ENCODE assay signal across 8 cellular contexts in the genomic region with DNA sequence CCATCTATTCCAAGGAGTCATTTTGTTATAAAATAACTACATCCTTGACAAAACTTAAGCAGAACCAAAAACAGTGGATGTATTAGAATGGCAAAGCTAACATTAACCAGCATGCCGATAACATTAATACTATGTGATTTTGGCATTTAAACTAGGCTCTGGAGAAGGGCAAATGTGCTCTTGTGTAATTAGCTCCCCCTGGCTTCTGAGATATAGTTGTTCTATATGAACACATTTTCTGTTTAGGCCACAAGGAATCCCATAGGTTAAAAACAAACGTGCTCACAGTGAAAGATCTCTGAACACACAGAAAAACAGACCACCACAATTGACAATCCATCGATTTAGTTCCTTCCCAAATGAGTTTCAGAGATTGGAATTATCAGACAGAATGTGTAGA. TPM values are rescaled to one million over a fixed set of nuclear protein-coding genes. Genes with fewer than 3 reads are reported as not detected.
DNase-seq lines count a peak whose midpoint lies in the region; ATAC-seq and TF ChIP-seq lines count a peak whose summit lies in the region.

No MANE protein-coding gene starts in this region.

- no peaks in the 10 kb centered on the region for H3K36me3 ChIP-seq in hepatocyte (replicated peaks; ENCODE audit: insufficient read depth, low read depth)

- no peak overlapping the region for H3K4me3 Mint-ChIP-seq in activated naive CD8-positive, alpha-beta T cell treated with anti-CD3 and anti-CD28 coated beads for 36 hours

- H3K9me3 Mint-ChIP-seq in activated naive CD8-positive, alpha-beta T cell treated with anti-CD3 and anti-CD28 coated beads for 36 hours, result no peaks in the 10 kb centered on the region

- no peak overlapping the region for H3K4me3 ChIP-seq in hepatocyte

- no peak for ATAC-seq in HG02938 (IDR thresholded peaks at IDR 0.05; ENCODE audit: unreplicated experiment)
- no peak for ATAC-seq in GM21515 (IDR thresholded peaks at IDR 0.05; ENCODE audit: unreplicated experiment)

- no peaks in the 10 kb centered on the region for H3K9me3 ChIP-seq in hepatocyte (ENCODE audit: low read depth)

- H3K27ac ChIP-seq in C4-2B, result no peak overlapping the region
- H3K27ac ChIP-seq in hepatocyte, result no peak overlapping the region

- no peak overlapping the region for H3K27ac Mint-ChIP-seq in activated naive CD8-positive, alpha-beta T cell treated with anti-CD3 and anti-CD28 coated beads for 36 hours

- H3K79me2 ChIP-seq in hepatocyte, result peaks cover 45% of the 10 kb centered on the region

- in situ Hi-C loops in GM13977 (cut with MboI; ENCODE audit: low pct_unique_long_range_greater_than_20kb, low sequenced_read_pairs, unreplicated experiment), result no loop called here

- DNase-seq in GM13977 (ENCODE audit: low spot score), result peak; percentile 27
- DNase-seq in SW480 (ENCODE audit: low spot score), result peak; percentile 25
- DNase-seq in hepatocyte (ENCODE audit: low spot score), result peak; percentile 7
- no peak for DNase-seq in H4 (ENCODE audit: low spot score)
- DNase-seq in activated naive CD8-positive, alpha-beta T cell treated with anti-CD3 and anti-CD28 coated beads for 36 hours, result no peak

- no peak overlapping the region for H3K4me2 ChIP-seq in hepatocyte

- no peaks in the 10 kb centered on the region for H3K27me3 ChIP-seq in hepatocyte

- no peaks in the 10 kb centered on the region for H3K9me2 ChIP-seq in hepatocyte (replicated peaks; ENCODE audit: insufficient read depth)

- TF ChIP-seq CTCF in C4-2B (conservative IDR thresholded peaks at IDR 0.05) (peak; percentile 29), GM13977 (IDR thresholded peaks at IDR 0.05; ENCODE audit: extremely low read depth, insufficient read depth, missing control alignments) (peak; percentile 33), hepatocyte (IDR thresholded peaks at IDR 0.05; ENCODE audit: poor library complexity) (peak; percentile 29)

- H3K4me1 Mint-ChIP-seq in activated naive CD8-positive, alpha-beta T cell treated with anti-CD3 and anti-CD28 coated beads for 36 hours, result peaks cover 9% of the 10 kb centered on the region

- no peaks in the 10 kb centered on the region for H3K27me3 Mint-ChIP-seq in activated naive CD8-positive, alpha-beta T cell treated with anti-CD3 and anti-CD28 coated beads for 36 hours

- 90% methylated on average over 3 of the region's 3 CpGs for WGBS in hepatocyte (ENCODE audit: low lambda C conversion rate, missing lambda C conversion rate)

- H4K20me1 ChIP-seq in hepatocyte (ENCODE audit: insufficient read depth, poor library complexity, severe bottlenecking), result no peaks in the 10 kb centered on the region

- no peaks in the 10 kb centered on the region for H3K4me1 ChIP-seq in hepatocyte (ENCODE audit: insufficient read depth)

- peaks cover 4% of the 10 kb centered on the region for H3K36me3 Mint-ChIP-seq in activated naive CD8-positive, alpha-beta T cell treated with anti-CD3 and anti-CD28 coated beads for 36 hours

- H2AFZ ChIP-seq in hepatocyte, result no peak overlapping the region

RNA-seq across cellular contexts. Expression of a gene that starts 57.4 kb away (rescaled TPM):
- 9.1 and 10.1 TPM in 2 replicates for total RNA-seq in hepatocyte
- 18.2 and 19.2 TPM in 2 replicates for polyA plus RNA-seq in hepatocyte
- 8.4 and 12.8 TPM in 2 replicates for total RNA-seq in H4 (2014; rRNA removed; shearing (Covaris generic))
- 10 to 100 TPM; 44.8 to 46.2 TPM for total RNA-seq in activated naive CD8-positive, alpha-beta T cell treated with anti-CD3 and anti-CD28 coated beads for 36 hours

Comparison
In these comparisons a context has a peak if more than half of its experiments do, and no peak if none do; other contexts are left out.
1. DNase-seq: peak in GM13977 (single experiment), SW480 (single experiment) and hepatocyte (single experiment); none in H4 (single experiment) and activated naive CD8-positive, alpha-beta T cell treated with anti-CD3 and anti-CD28 coated beads for 36 hours (single experiment).
2. Peak in every context shown above with its lines, with median percentiles within 50 percentile points of each other: CTCF ChIP-seq.